In the genomic region with DNA sequence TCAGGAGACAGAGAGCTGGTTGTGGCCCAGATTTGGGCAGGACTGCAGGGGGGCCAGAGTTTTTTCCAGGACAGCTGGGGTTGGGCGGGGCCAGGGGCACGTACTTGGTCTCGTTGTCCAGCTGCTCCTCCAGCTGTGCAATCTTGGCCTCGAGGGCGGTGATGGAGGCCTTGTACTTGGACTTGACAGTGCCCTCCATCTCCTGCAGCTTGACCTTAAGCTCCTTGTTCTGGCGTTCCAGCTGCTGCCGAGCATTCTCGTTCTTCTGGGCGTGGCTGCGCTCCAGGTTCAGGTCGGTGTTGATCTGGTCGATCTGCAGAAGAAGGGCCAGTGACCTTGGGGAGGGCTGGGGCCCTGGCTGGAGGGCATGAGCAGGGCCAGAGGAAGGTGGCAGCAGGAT, we compare ENCODE assay signal across 23 cellular contexts. TPM values are rescaled to one million over a fixed set of nuclear protein-coding genes. Genes with fewer than 3 reads are reported as not detected.
DNase-seq lines count a peak whose midpoint lies in the region; ATAC-seq, FAIRE-seq and TF ChIP-seq lines count a peak whose summit lies in the region.
"Had no signal": no experiment of that assay in that cellular context is flagged by ENCODE, and none has a peak within 500 bp of the region (broad histone marks: within the 10 kb centered on the region; RNA-seq: fewer than 3 reads in every experiment).

No MANE protein-coding gene starts in this region.

- peaks cover 63% of the 10 kb centered on the region for H3K36me3 ChIP-seq in GM23338 (ENCODE audit: insufficient read depth)
- H3K36me3 ChIP-seq in astrocyte (ENCODE audit: insufficient read depth, low read length): peaks cover 84% of the 10 kb centered on the region
- peaks cover 52 to 94% (median 62%) of the 10 kb centered on the region in 3 experiments for H3K36me3 ChIP-seq in naive thymus-derived CD4-positive, alpha-beta T cell (ENCODE audit: control insufficient read depth in 2 of 3, insufficient read depth in 3 of 3, low read length in 3 of 3)
- peaks cover 76 to 78% of the 10 kb centered on the region in 2 donors for H3K36me3 ChIP-seq in stomach smooth muscle (ENCODE audit: control insufficient read depth in 2 of 2, insufficient read depth in 2 of 2, low read length in 2 of 2)
- H3K36me3 ChIP-seq in CD8-positive, alpha-beta memory T cell (ENCODE audit: insufficient read depth, low read length): peaks cover 76% of the 10 kb centered on the region

- no peak for ATAC-seq in GM23338
- no peak for ATAC-seq in naive thymus-derived CD4-positive, alpha-beta T cell
- ATAC-seq: CD8-positive, alpha-beta T cell had no signal

- H3K4me3 ChIP-seq in GM23338 (no peak overlapping the region), astrocyte (ENCODE audit: insufficient read depth, low read depth, low read length) (no peak overlapping the region), stomach smooth muscle (ENCODE audit: low read length in 2 of 2) (no peak overlapping the region)
- no peak overlapping the region for H3K4me3 ChIP-seq in naive thymus-derived CD4-positive, alpha-beta T cell (ENCODE audit: low read length)
- no peak overlapping the region for H3K4me3 ChIP-seq in CD8-positive, alpha-beta memory T cell (ENCODE audit: low read length)
- H3K4me3 ChIP-seq: prostate gland had no signal

- H3K4me1 ChIP-seq in GM23338 (ENCODE audit: insufficient read depth): no peaks in the 10 kb centered on the region
- H3K4me1 ChIP-seq in astrocyte (ENCODE audit: insufficient read depth, low read length): no peaks in the 10 kb centered on the region
- H3K4me1 ChIP-seq in naive thymus-derived CD4-positive, alpha-beta T cell (ENCODE audit: control insufficient read depth in 2 of 2, insufficient read depth in 2 of 2, low read length in 2 of 2): peaks cover 32 to 34% of the 10 kb centered on the region in 2 donors
- peaks cover 32% of the 10 kb centered on the region for H3K4me1 ChIP-seq in stomach smooth muscle (ENCODE audit: control insufficient read depth, insufficient read depth, low read length)
- H3K4me1 ChIP-seq in CD8-positive, alpha-beta memory T cell (ENCODE audit: insufficient read depth, low read length): peaks cover 34% of the 10 kb centered on the region

- H3K27ac Mint-ChIP-seq in GM23338: no peak overlapping the region
- H3K27ac Mint-ChIP-seq in astrocyte (ENCODE audit: unreplicated experiment): peak overlapping the region; percentile 72
- H3K27ac Mint-ChIP-seq in naive thymus-derived CD4-positive, alpha-beta T cell: peak overlapping the region in 2 of 9 donors; percentile 12 to 69
- H3K27ac Mint-ChIP-seq in CD8-positive, alpha-beta memory T cell: peak overlapping the region in 1 of 8 donors; percentile 77
- H3K27ac Mint-ChIP-seq: activated CD4-positive, alpha-beta T cell treated with anti-CD3 and anti-CD28 coated beads, Interleukin-2, amount 10 ng/mL, durations not matched to agents 24 days and 14 days; nephron progenitor cell had no signal

- POLR2A ChIA-PET in naive thymus-derived CD4-positive, alpha-beta T cell (lab: Charles Lee): interaction anchor here (0.8 to 1.4 kb wide), 2 partner anchors 45 to 46 kb away, joined by 3 read pairs; no protein-coding TSS in a partner anchor
- POLR2A ChIA-PET in CD8-positive, alpha-beta memory T cell (lab: Charles Lee): interaction anchor here (0.9 kb wide), 1 partner anchor 46 kb away, joined by 3 read pairs; no protein-coding TSS in a partner anchor

- H3K79me2 ChIP-seq in GM23338 (replicated peaks; ENCODE audit: insufficient read depth) (no peaks in the 10 kb centered on the region), astrocyte (ENCODE audit: insufficient read depth, low read length) (peaks cover 51% of the 10 kb centered on the region)

- H3F3A ChIP-seq in GM23338 (replicated peaks; ENCODE audit: low read depth): peaks cover 11% of the 10 kb centered on the region; the same call in 1 of the 2 replicates

- 0 out of 2 replicates have a peak, but pooled peaks cover 4% of the 10 kb centered on the region for H3K9me2 ChIP-seq in GM23338 (ENCODE audit: insufficient read depth)

- H3K4me1 Mint-ChIP-seq in GM23338: peaks cover 7% of the 10 kb centered on the region
- H3K4me1 Mint-ChIP-seq in astrocyte (ENCODE audit: low read depth, unreplicated experiment): peaks cover 24% of the 10 kb centered on the region
- H3K4me1 Mint-ChIP-seq in naive thymus-derived CD4-positive, alpha-beta T cell: peaks cover 18 to 37% (median 27%) of the 10 kb centered on the region in 7 donors
- peaks cover 31 to 42% (median 41%) of the 10 kb centered on the region in 3 donors for H3K4me1 Mint-ChIP-seq in CD8-positive, alpha-beta memory T cell

- H3K9me3 ChIP-seq in astrocyte (ENCODE audit: insufficient read depth, low read depth, low read length) (no peaks in the 10 kb centered on the region), stomach smooth muscle (ENCODE audit: control insufficient read depth in 2 of 2, low read length in 2 of 2) (no peaks in the 10 kb centered on the region)
- no peaks in the 10 kb centered on the region for H3K9me3 ChIP-seq in naive thymus-derived CD4-positive, alpha-beta T cell (ENCODE audit: control insufficient read depth in 2 of 3, low read length in 3 of 3)
- H3K9me3 ChIP-seq in CD8-positive, alpha-beta memory T cell (ENCODE audit: low read length): no peaks in the 10 kb centered on the region
- H3K9me3 ChIP-seq: prostate gland had no signal

- DNase-seq in GM23338 (ENCODE audit: low spot score) (no peak), astrocyte (ENCODE audit: low read depth) (no peak), D721Med (ENCODE audit: insufficient read length, low spot score) (no peak), NOMO-1 treated with DMSO at 0.1 percent for 48 hours (lab: John Stamatoyannopoulos, UW; ENCODE audit: unreplicated experiment) (no peak), islet precursor cell (no peak)
- no peak for DNase-seq in naive thymus-derived CD4-positive, alpha-beta T cell
- no peak for DNase-seq in CD8-positive, alpha-beta memory T cell
- DNase-seq: activated CD4-positive, alpha-beta T cell treated with anti-CD3 and anti-CD28 coated beads, Interleukin-2, amount 10 ng/mL, durations not matched to agents 24 days and 14 days; activated effector memory CD4-positive, alpha-beta T cell treated with anti-CD3 and anti-CD28 coated beads, Interleukin-2, amount 50 U/mL, for 16 hours; CD8-positive, alpha-beta T cell; DMS79; foreskin fibroblast; KBM-7; kidney glomerular epithelial cell; midbrain; NCI-H1694; NCI-H774; nephron progenitor cell; SIG-M5; T-helper 1 cell had no signal

- no peaks in the 10 kb centered on the region; the same call in none of the 2 replicates for H4K20me1 ChIP-seq in GM23338 (replicated peaks; ENCODE audit: insufficient read depth)
- H4K20me1 ChIP-seq in astrocyte (ENCODE audit: insufficient read depth, low read length): peaks cover 96% of the 10 kb centered on the region

- FAIRE-seq in astrocyte (lab: Jason Lieb, UNC) (no peak), D721Med (lab: Jason Lieb, UNC) (no peak)
- FAIRE-seq: H1 had no signal

- H3K27ac ChIP-seq in GM23338 (ENCODE audit: low read depth) (no peak overlapping the region), astrocyte (ENCODE audit: low read depth, low read length) (no peak overlapping the region), stomach smooth muscle (ENCODE audit: low read length) (peak overlapping the region; percentile 90)
- peak overlapping the region; percentile 25 for H3K27ac ChIP-seq in naive thymus-derived CD4-positive, alpha-beta T cell (ENCODE audit: low read depth, low read length)
- H3K27ac ChIP-seq in CD8-positive, alpha-beta memory T cell (ENCODE audit: low read depth, low read length): no peak overlapping the region

- H3K9ac ChIP-seq in astrocyte (ENCODE audit: low read length) (no peak overlapping the region), stomach smooth muscle (ENCODE audit: low read length in 2 of 2) (no peak overlapping the region)

- no peak overlapping the region for H3K4me3 Mint-ChIP-seq in GM23338
- H3K4me3 Mint-ChIP-seq in astrocyte (ENCODE audit: unreplicated experiment): no peak overlapping the region
- no peak overlapping the region for H3K4me3 Mint-ChIP-seq in naive thymus-derived CD4-positive, alpha-beta T cell
- no peak overlapping the region for H3K4me3 Mint-ChIP-seq in CD8-positive, alpha-beta memory T cell
- H3K4me3 Mint-ChIP-seq: activated CD4-positive, alpha-beta T cell treated with anti-CD3 and anti-CD28 coated beads, Interleukin-2, amount 10 ng/mL, durations not matched to agents 24 days and 14 days; CD8-positive, alpha-beta T cell; nephron progenitor cell had no signal

- intact Hi-C loops in naive thymus-derived CD4-positive, alpha-beta T cell (cut with micrococcal nuclease): no loop called here

- no peaks in the 10 kb centered on the region for H3K27me3 ChIP-seq in GM23338 (ENCODE audit: insufficient read depth)
- no peaks in the 10 kb centered on the region for H3K27me3 ChIP-seq in astrocyte (ENCODE audit: insufficient read depth, low read length)
- no peaks in the 10 kb centered on the region for H3K27me3 ChIP-seq in naive thymus-derived CD4-positive, alpha-beta T cell (ENCODE audit: control insufficient read depth in 2 of 2, insufficient read depth in 2 of 2, low read length in 2 of 2)
- H3K27me3 ChIP-seq in stomach smooth muscle (ENCODE audit: control insufficient read depth in 1 of 2, insufficient read depth in 2 of 2, low read length in 2 of 2): no peaks in the 10 kb centered on the region
- no peaks in the 10 kb centered on the region for H3K27me3 ChIP-seq in CD8-positive, alpha-beta memory T cell (ENCODE audit: insufficient read depth, low read length, poor library complexity, severe bottlenecking)

- H3K36me3 Mint-ChIP-seq in GM23338 (ENCODE audit: low read depth): peaks cover 91% of the 10 kb centered on the region
- H3K36me3 Mint-ChIP-seq in astrocyte (ENCODE audit: low read depth, unreplicated experiment): peaks cover 47% of the 10 kb centered on the region
- peaks cover 22 to 66% (median 39%) of the 10 kb centered on the region in 5 donors for H3K36me3 Mint-ChIP-seq in naive thymus-derived CD4-positive, alpha-beta T cell
- H3K36me3 Mint-ChIP-seq in CD8-positive, alpha-beta memory T cell: peaks cover 16 to 92% (median 31%) of the 10 kb centered on the region in 3 donors

- H3K27me3 Mint-ChIP-seq in GM23338 (ENCODE audit: insufficient read depth, low read depth, poor library complexity) (peaks cover 12% of the 10 kb centered on the region), astrocyte (ENCODE audit: low read depth, unreplicated experiment) (no peaks in the 10 kb centered on the region)
- no peaks in the 10 kb centered on the region for H3K27me3 Mint-ChIP-seq in naive thymus-derived CD4-positive, alpha-beta T cell
- peaks cover 0 to 8% of the 10 kb centered on the region in 2 donors for H3K27me3 Mint-ChIP-seq in CD8-positive, alpha-beta memory T cell
- H3K27me3 Mint-ChIP-seq: activated CD4-positive, alpha-beta T cell treated with anti-CD3 and anti-CD28 coated beads, Interleukin-2, amount 10 ng/mL, durations not matched to agents 24 days and 14 days had no signal

- no peak overlapping the region for H3K4me2 ChIP-seq in GM23338
- H3K4me2 ChIP-seq in astrocyte (ENCODE audit: low read length): no peak overlapping the region

- peaks cover 10% of the 10 kb centered on the region for H3K9me3 Mint-ChIP-seq in GM23338
- H3K9me3 Mint-ChIP-seq in astrocyte (ENCODE audit: unreplicated experiment): no peaks in the 10 kb centered on the region
- H3K9me3 Mint-ChIP-seq in naive thymus-derived CD4-positive, alpha-beta T cell: peaks cover 0 to 30% (median 0%) of the 10 kb centered on the region in 11 donors
- peaks cover 0 to 4% (median 0%) of the 10 kb centered on the region in 5 donors for H3K9me3 Mint-ChIP-seq in CD8-positive, alpha-beta memory T cell
- H3K9me3 Mint-ChIP-seq: activated CD4-positive, alpha-beta T cell treated with anti-CD3 and anti-CD28 coated beads, Interleukin-2, amount 10 ng/mL, durations not matched to agents 24 days and 14 days; CD8-positive, alpha-beta T cell had no signal

- H2AFZ ChIP-seq in GM23338 (no peak overlapping the region), astrocyte (ENCODE audit: low read depth, low read length) (no peak overlapping the region)

- TF ChIP-seq CTCF in GM23338 (conservative IDR thresholded peaks at IDR 0.05; ENCODE audit: low read depth in 2 of 2): no peak
- no peak for TF ChIP-seq CTCF in astrocyte (IDR thresholded peaks at IDR 0.05; ENCODE audit: insufficient read depth, low read depth, low read length)
- no peak for TF ChIP-seq CTCF in D721Med (IDR thresholded peaks at IDR 0.05; ENCODE audit: insufficient read depth, missing control alignments)

- CTCF ChIA-PET in naive thymus-derived CD4-positive, alpha-beta T cell (lab: Charles Lee): interaction anchor here (1.2 to 1.5 kb wide), 2 partner anchors 14 to 15 kb away, joined by 3 to 5 read pairs; no protein-coding TSS in a partner anchor
- CTCF ChIA-PET in CD8-positive, alpha-beta memory T cell (lab: Charles Lee): interaction anchor here (3.6 kb wide), 1 partner anchor 9 kb away, joined by 17 read pairs; no protein-coding TSS in a partner anchor

RNA-seq across cellular contexts. Expression of gene APOL1, which starts 32.1 kb away (rescaled TPM):
- total RNA-seq in GM23338 (2014; rRNA removed; shearing (Covaris generic)): not detected in 2 replicates
- 0.11 and 0.23 TPM in 2 replicates for polyA plus RNA-seq in GM23338 (2016; fragmentation: Nextera tagmentation; extraction: Ambion mirVana)
- 3.9 and 7.5 TPM in 2 replicates for total RNA-seq in astrocyte
- total RNA-seq in naive thymus-derived CD4-positive, alpha-beta T cell: 10 to 100 TPM in 4 of 5 experiments, 1 to 10 TPM in 1; 8.6 to 91.1 (median 18.4) TPM
- 10 to 100 TPM in 1 of 2 donors, 1 to 10 TPM in 1; 6.2 to 14.9 TPM for polyA plus RNA-seq in naive thymus-derived CD4-positive, alpha-beta T cell
- 10 to 100 TPM; 32.8 to 34.3 TPM for total RNA-seq in CD8-positive, alpha-beta memory T cell
- polyA plus RNA-seq in CD8-positive, alpha-beta memory T cell: 25.6 TPM
- total RNA-seq: H1 had no signal
- polyA plus RNA-seq: H1 had no signal

RNA-seq across cellular contexts. Expression of gene APOL2, which starts 45.7 kb away (rescaled TPM):
- 10.4 and 12.4 TPM in 2 replicates for total RNA-seq in GM23338 (2014; rRNA removed; shearing (Covaris generic))
- 4.9 and 5.5 TPM in 2 replicates for polyA plus RNA-seq in GM23338 (2016; fragmentation: Nextera tagmentation; extraction: Ambion mirVana)
- total RNA-seq in astrocyte: 77.2 and 85.1 TPM in 2 replicates
- 100 to 1,000 TPM in 1 of 5 experiments, 10 to 100 TPM in 4; 30.1 to 133 (median 66.9) TPM for total RNA-seq in naive thymus-derived CD4-positive, alpha-beta T cell
- 10 to 100 TPM; 13.4 to 14.9 TPM for polyA plus RNA-seq in naive thymus-derived CD4-positive, alpha-beta T cell
- total RNA-seq in CD8-positive, alpha-beta memory T cell: 10 to 100 TPM; 59.0 to 62.8 TPM
- polyA plus RNA-seq in CD8-positive, alpha-beta memory T cell: 27.1 TPM

Comparison
In these comparisons a context has a peak if more than half of its experiments do, and no peak if none do; other contexts are left out.
1. H3K27ac ChIP-seq: peak in naive thymus-derived CD4-positive, alpha-beta T cell (single experiment) and stomach smooth muscle (single experiment); none in GM23338 (single experiment), astrocyte (single experiment) and CD8-positive, alpha-beta memory T cell (single experiment).